ENCODE assay signal across 8 cellular contexts in the genomic region with DNA sequence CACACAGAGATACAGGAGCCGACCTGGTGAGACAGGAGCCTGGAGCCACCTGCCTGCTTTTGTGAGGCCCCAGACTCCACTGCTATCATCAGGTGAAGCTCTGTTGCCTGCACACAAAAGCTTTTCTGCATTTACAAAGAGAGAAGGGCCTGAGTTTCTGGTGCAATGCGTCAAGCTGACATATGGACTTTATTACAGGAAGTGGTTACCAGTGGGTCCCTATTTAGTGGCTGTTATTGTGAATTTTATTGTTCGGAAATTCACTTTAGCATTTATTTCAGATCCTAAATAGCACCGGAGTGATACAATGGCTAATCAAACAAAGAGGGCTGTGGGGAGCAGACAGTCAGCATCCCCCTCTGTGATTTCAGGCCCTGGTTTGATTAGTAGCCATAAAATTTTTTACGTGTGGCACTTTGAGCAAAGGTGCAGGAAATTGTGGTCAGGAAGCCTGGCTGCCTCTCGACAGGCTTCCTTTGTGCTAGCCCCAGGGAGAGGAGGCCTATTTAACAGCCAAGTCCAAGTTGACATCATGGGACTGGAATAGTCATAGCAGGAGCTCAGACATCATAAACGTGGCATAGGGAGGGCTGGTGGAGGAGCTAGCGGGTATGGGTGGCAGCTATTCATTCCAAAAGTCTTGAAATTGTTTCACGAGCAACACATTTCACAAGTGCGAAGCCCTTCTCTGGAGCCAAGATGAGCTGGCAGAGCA. TPM values are rescaled to one million over a fixed set of nuclear protein-coding genes. Genes with fewer than 3 reads are reported as not detected.
DNase-seq lines count a peak whose midpoint lies in the region; ATAC-seq and TF ChIP-seq lines count a peak whose summit lies in the region.

No MANE protein-coding gene starts in this region.

- peaks cover 73% of the 10 kb centered on the region for H3K4me1 Mint-ChIP-seq in brain
- peaks cover 13 to 29% (median 24%) of the 10 kb centered on the region in 7 donors for H3K4me1 Mint-ChIP-seq in naive thymus-derived CD4-positive, alpha-beta T cell

- ATAC-seq in GM18907 (IDR thresholded peaks at IDR 0.05; ENCODE audit: unreplicated experiment): peak; percentile 92
- ATAC-seq in HG03378 (IDR thresholded peaks at IDR 0.05; ENCODE audit: unreplicated experiment): peak; percentile 71
- ATAC-seq in naive thymus-derived CD4-positive, alpha-beta T cell: peak; percentile 66
- ATAC-seq in HG02623 (IDR thresholded peaks at IDR 0.05; ENCODE audit: unreplicated experiment): no peak

- H3K4me3 Mint-ChIP-seq in brain: no peak overlapping the region
- H3K4me3 Mint-ChIP-seq in naive thymus-derived CD4-positive, alpha-beta T cell: peak overlapping the region in 7 of 10 donors; percentile 2 to 75 (median 23)

- no peak overlapping the region for H3K4me3 ChIP-seq in Peyer's patch
- peak overlapping the region; percentile 10 for H3K4me3 ChIP-seq in naive thymus-derived CD4-positive, alpha-beta T cell (ENCODE audit: low read length)

- TF ChIP-seq CTCF in Peyer's patch (IDR thresholded peaks at IDR 0.05): no peak
- TF ChIP-seq CTCF in brain (conservative IDR thresholded peaks at IDR 0.05): no peak

- no peaks in the 10 kb centered on the region for H3K9me3 ChIP-seq in Peyer's patch
- H3K9me3 ChIP-seq in naive thymus-derived CD4-positive, alpha-beta T cell (ENCODE audit: control insufficient read depth in 2 of 3, low read length in 3 of 3): no peaks in the 10 kb centered on the region

- CTCF ChIA-PET in naive thymus-derived CD4-positive, alpha-beta T cell (lab: Charles Lee): interaction anchor here (0.6 kb wide), 1 partner anchor 174 kb away, joined by 3 read pairs; no protein-coding TSS in a partner anchor

- DNase-seq in AG20443 (ENCODE audit: low spot score): peak; percentile 38
- peak in 2 of 3 donors; percentile 31 to 62 for DNase-seq in Peyer's patch
- DNase-seq in naive thymus-derived CD4-positive, alpha-beta T cell: peak in 4 of 9 donors; percentile 9 to 16 (median 12)
- DNase-seq in amygdala (lab: John Stamatoyannopoulos, UW): no peak

- H3K36me3 ChIP-seq in Peyer's patch: no peaks in the 10 kb centered on the region
- no peaks in the 10 kb centered on the region for H3K36me3 ChIP-seq in naive thymus-derived CD4-positive, alpha-beta T cell (ENCODE audit: control insufficient read depth in 2 of 3, insufficient read depth in 3 of 3, low read length in 3 of 3)

- H3K36me3 Mint-ChIP-seq in brain: no peaks in the 10 kb centered on the region
- H3K36me3 Mint-ChIP-seq in naive thymus-derived CD4-positive, alpha-beta T cell: peaks cover 0 to 3% (median 0%) of the 10 kb centered on the region in 5 donors

- POLR2A ChIA-PET in naive thymus-derived CD4-positive, alpha-beta T cell (lab: Charles Lee): no interaction called here

- peak overlapping the region; percentile 12 to 63 (median 56) for H3K27ac ChIP-seq in Peyer's patch
- H3K27ac ChIP-seq in naive thymus-derived CD4-positive, alpha-beta T cell (ENCODE audit: low read depth, low read length): no peak overlapping the region

- H3K27me3 ChIP-seq in Peyer's patch: no peaks in the 10 kb centered on the region
- no peaks in the 10 kb centered on the region for H3K27me3 ChIP-seq in naive thymus-derived CD4-positive, alpha-beta T cell (ENCODE audit: control insufficient read depth in 2 of 2, insufficient read depth in 2 of 2, low read length in 2 of 2)

- peaks cover 0 to 23% (median 2%) of the 10 kb centered on the region in 4 donors for H3K4me1 ChIP-seq in Peyer's patch
- peaks cover 5 to 33% of the 10 kb centered on the region in 2 donors for H3K4me1 ChIP-seq in naive thymus-derived CD4-positive, alpha-beta T cell (ENCODE audit: control insufficient read depth in 2 of 2, insufficient read depth in 2 of 2, low read length in 2 of 2)

- intact Hi-C loops in naive thymus-derived CD4-positive, alpha-beta T cell (cut with micrococcal nuclease): no loop called here

- H3K27me3 Mint-ChIP-seq in brain: peaks cover 4% of the 10 kb centered on the region
- H3K27me3 Mint-ChIP-seq in naive thymus-derived CD4-positive, alpha-beta T cell: peaks cover 0 to 4% (median 0%) of the 10 kb centered on the region in 5 donors

- H3K9me3 Mint-ChIP-seq in brain: peaks cover 6 to 18% (median 11%) of the 10 kb centered on the region in 5 experiments
- H3K9me3 Mint-ChIP-seq in naive thymus-derived CD4-positive, alpha-beta T cell: peaks cover 0 to 12% (median 1%) of the 10 kb centered on the region in 11 donors

- peak overlapping the region in 3 of 5 experiments; percentile 59 to 83 (median 72) for H3K27ac Mint-ChIP-seq in brain
- H3K27ac Mint-ChIP-seq in naive thymus-derived CD4-positive, alpha-beta T cell: peak overlapping the region in 5 of 9 donors; percentile 6 to 60 (median 23)

- TF ChIP-seq POLR2A in Peyer's patch (IDR thresholded peaks at IDR 0.05): no peak

RNA-seq across cellular contexts. Expression of a gene that starts 8.4 kb away (rescaled TPM):
- total RNA-seq in Peyer's patch: 10 to 100 TPM; 17.5 to 56.9 (median 26.3) TPM
- polyA plus RNA-seq in brain (ENCODE audit: insufficient read depth, low read depth, low replicate concordance): 10.4 TPM
- 100 to 1,000 TPM in 1 of 5 experiments, 10 to 100 TPM in 3, not detected in 1; 18.1 to 167 (median 20.5) TPM for total RNA-seq in naive thymus-derived CD4-positive, alpha-beta T cell
- under 1 TPM; 0.07 to 0.32 TPM for polyA plus RNA-seq in naive thymus-derived CD4-positive, alpha-beta T cell

Comparison
In these comparisons a context has a peak if more than half of its experiments do, and no peak if none do; other contexts are left out.
1. DNase-seq: peak in AG20443 (single experiment) and Peyer's patch (2 of 3); none in amygdala (0 of 56).
2. H3K4me3 Mint-ChIP-seq: peak in naive thymus-derived CD4-positive, alpha-beta T cell (7 of 10); none in brain (0 of 5).